Comparison of ENCODE assay signal across 12 cellular contexts in genomic region chr11:27861706-27862430, GRCh38.
DNase-seq lines count a peak whose midpoint lies in the region; ATAC-seq and TF ChIP-seq lines count a peak whose summit lies in the region.
"Had no signal": no experiment of that assay in that cellular context is flagged by ENCODE, and none has a peak within 500 bp of the region (broad histone marks: within the 10 kb centered on the region; RNA-seq: fewer than 3 reads in every experiment).

No MANE protein-coding gene starts in this region.

- no peak overlapping the region for H3K27ac ChIP-seq in fibroblast of lung (ENCODE audit: insufficient read depth, low read length)

- H3K79me2 ChIP-seq in fibroblast of lung (ENCODE audit: control insufficient read depth, insufficient read depth, low read length) = no peaks in the 10 kb centered on the region

- H3K36me3 Mint-ChIP-seq in osteocyte (ENCODE audit: unreplicated experiment) = no peaks in the 10 kb centered on the region
- H3K36me3 Mint-ChIP-seq: mesothelial cell of epicardium had no signal

- peaks cover 3% of the 10 kb centered on the region for H3K4me1 Mint-ChIP-seq in osteocyte (ENCODE audit: unreplicated experiment)
- H3K4me1 Mint-ChIP-seq: mesothelial cell of epicardium had no signal

- no peak overlapping the region for H3K27ac Mint-ChIP-seq in osteocyte (ENCODE audit: unreplicated experiment)
- H3K27ac Mint-ChIP-seq: mesothelial cell of epicardium had no signal

- peaks cover under 1% of the 10 kb centered on the region for H3K27me3 ChIP-seq in fibroblast of lung (ENCODE audit: control insufficient read depth, insufficient read depth, low read length)
- H3K27me3 ChIP-seq: sigmoid colon had no signal

- H3K36me3 ChIP-seq in fibroblast of lung (ENCODE audit: control insufficient read depth, insufficient read depth, low read length) = no peaks in the 10 kb centered on the region
- H3K36me3 ChIP-seq: sigmoid colon had no signal

- no peak overlapping the region for H3K4me2 ChIP-seq in fibroblast of lung (ENCODE audit: extremely low read depth, insufficient read depth, low read length)

- H3K9me3 ChIP-seq in fibroblast of lung (ENCODE audit: control insufficient read depth, insufficient read depth, low read depth, low read length) = no peaks in the 10 kb centered on the region
- H3K9me3 ChIP-seq: sigmoid colon had no signal

- peak; percentile 86 for DNase-seq in GM04503 (ENCODE audit: low read depth)
- DNase-seq in RKO (ENCODE audit: low spot score) = peak; percentile 80
- DNase-seq in fibroblast of lung (ENCODE audit: low read depth in 2 of 2) = peak; percentile 90 to 95
- no peak for DNase-seq in sciatic nerve (ENCODE audit: low spot score)
- DNase-seq in T-helper 2 cell = no peak
- DNase-seq in NOMO-1 treated with DMSO at 0.1 percent for 48 hours (lab: John Stamatoyannopoulos, UW; ENCODE audit: unreplicated experiment) = no peak
- no peak for DNase-seq in osteocyte (ENCODE audit: extremely low spot score, unreplicated experiment)
- no peak for DNase-seq in NCI-H2196 treated with DMSO at 0.1 percent for 48 hours (lab: John Stamatoyannopoulos, UW; ENCODE audit: unreplicated experiment)
- DNase-seq: central memory CD4-positive, alpha-beta T cell; NCI-H187; sigmoid colon had no signal

- no peak overlapping the region for H3K4me3 ChIP-seq in fibroblast of lung (replicated peaks in 1 of 4; ENCODE audit: control extremely low read depth in 1 of 4, insufficient read depth in 1 of 4, low read depth in 3 of 4, low read length in 4 of 4)
- H3K4me3 ChIP-seq: sigmoid colon had no signal

- TF ChIP-seq CTCF in fibroblast of lung (conservative IDR thresholded peaks at IDR 0.05 in 1 of 2, IDR thresholded peaks at IDR 0.05 in 1 of 2; ENCODE audit: low read depth in 1 of 2, low read length in 2 of 2) = no peak
- TF ChIP-seq CTCF in osteocyte (IDR thresholded peaks at IDR 0.05) = no peak

- no peaks in the 10 kb centered on the region for H4K20me1 ChIP-seq in fibroblast of lung (ENCODE audit: control insufficient read depth, extremely low read depth, insufficient read depth, low read length)

- H3K9ac ChIP-seq in fibroblast of lung (ENCODE audit: insufficient read depth, low read length) = no peak overlapping the region

- peak; percentile 42 for ATAC-seq in sciatic nerve

- H3K4me3 Mint-ChIP-seq in osteocyte (ENCODE audit: unreplicated experiment) = no peak overlapping the region
- H3K4me3 Mint-ChIP-seq: mesothelial cell of epicardium had no signal

- peaks cover 4% of the 10 kb centered on the region for H3K9me3 Mint-ChIP-seq in osteocyte (ENCODE audit: unreplicated experiment)
- H3K9me3 Mint-ChIP-seq: mesothelial cell of epicardium had no signal

- no peak overlapping the region for H2AFZ ChIP-seq in fibroblast of lung (ENCODE audit: low read length)

- intact Hi-C loops in sciatic nerve (cut with DNase I) = no loop called here

- H3K27me3 Mint-ChIP-seq in osteocyte (ENCODE audit: unreplicated experiment) = no peaks in the 10 kb centered on the region

- H3K4me1 ChIP-seq in fibroblast of lung (ENCODE audit: control insufficient read depth, extremely low read depth, insufficient read depth, low read length) = peaks cover 2% of the 10 kb centered on the region
- H3K4me1 ChIP-seq: sigmoid colon had no signal

Comparison
In these comparisons a context has a peak if more than half of its experiments do, and no peak if none do; other contexts are left out.
1. DNase-seq: peak in GM04503 (single experiment), RKO (single experiment) and fibroblast of lung (2 of 2); none in sciatic nerve (single experiment), T-helper 2 cell (0 of 5), NOMO-1 treated with DMSO at 0.1 percent for 48 hours (single experiment), osteocyte (single experiment) and NCI-H2196 treated with DMSO at 0.1 percent for 48 hours (single experiment).